In the genomic region with DNA sequence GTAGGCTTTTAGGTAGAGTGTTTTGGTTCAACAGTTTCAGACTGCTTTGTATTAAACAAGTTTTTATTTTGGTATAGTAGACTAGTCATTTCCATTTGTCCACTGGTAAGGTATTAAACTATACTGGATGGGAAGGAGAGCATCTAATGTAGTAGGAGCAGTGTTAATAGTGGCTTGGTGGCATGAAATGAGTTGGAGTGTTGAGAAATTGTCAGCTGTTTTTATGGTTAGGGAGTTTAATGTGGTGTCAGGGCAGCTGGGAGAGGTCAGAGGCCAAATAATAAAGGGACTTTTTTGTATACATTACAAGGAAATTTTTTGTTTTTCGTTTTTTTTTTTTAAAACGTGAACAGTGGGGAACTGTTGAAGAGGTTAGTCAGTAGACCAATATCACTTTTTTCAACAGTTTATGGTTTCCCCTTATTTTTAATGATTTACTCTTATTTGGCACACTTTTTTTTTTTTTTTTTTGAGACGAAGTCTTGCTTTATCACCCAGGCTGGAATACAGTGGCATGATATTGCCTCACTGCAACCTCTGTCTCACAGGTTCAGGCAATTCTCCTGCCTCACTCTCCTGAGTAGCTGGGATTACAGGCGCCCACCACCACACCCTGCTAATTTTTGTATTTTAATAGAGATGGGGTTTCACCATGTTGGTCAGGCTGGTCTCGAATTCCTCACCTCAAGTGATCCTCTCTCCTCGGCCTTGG, we compare ENCODE assay signal across 10 cellular contexts. TPM values are rescaled to one million over a fixed set of nuclear protein-coding genes. Genes with fewer than 3 reads are reported as not detected.
DNase-seq lines count a peak whose midpoint lies in the region; ATAC-seq lines count a peak whose summit lies in the region.
"Had no signal": no experiment of that assay in that cellular context is flagged by ENCODE, and none has a peak within 500 bp of the region (broad histone marks: within the 10 kb centered on the region; RNA-seq: fewer than 3 reads in every experiment).

No MANE protein-coding gene starts in this region.

- intact Hi-C loops in Right ventricle myocardium inferior (cut with DNase I), result no loop called here

- peak; percentile 67 for ATAC-seq in HG03460 (IDR thresholded peaks at IDR 0.05; ENCODE audit: unreplicated experiment)
- ATAC-seq in stimulated activated naive B cell treated with anti-CD40 and anti-IgM and Interleukin-4, amounts not matched to agents 10 μg/mL and 1 μg/mL and 100 μg/mL, for 72 hours (replicated peaks), result peak; percentile 60 to 67
- ATAC-seq in Right ventricle myocardium inferior, result no peak
- ATAC-seq: WTC11 had no signal

- peaks cover 47% of the 10 kb centered on the region for H3K36me3 Mint-ChIP-seq in activated naive CD4-positive, alpha-beta T cell treated with anti-CD3 and anti-CD28 coated beads, Interleukin-2, amount 10 ng/mL, durations not matched to agents 7 days and 5 days
- H3K36me3 Mint-ChIP-seq in stimulated activated naive B cell treated with anti-CD40 and anti-IgM and Interleukin-4, amounts not matched to agents 10 μg/mL and 1 μg/mL and 100 μg/mL, for 72 hours, result peaks cover 32 to 38% of the 10 kb centered on the region in 2 donors
- H3K36me3 Mint-ChIP-seq: WTC11 had no signal

- H3K9me3 Mint-ChIP-seq in activated naive CD4-positive, alpha-beta T cell treated with anti-CD3 and anti-CD28 coated beads, Interleukin-2, amount 10 ng/mL, durations not matched to agents 7 days and 5 days, result no peaks in the 10 kb centered on the region
- H3K9me3 Mint-ChIP-seq in stimulated activated naive B cell treated with anti-CD40 and anti-IgM and Interleukin-4, amounts not matched to agents 10 μg/mL and 1 μg/mL and 100 μg/mL, for 72 hours, result no peaks in the 10 kb centered on the region

- H3K27ac Mint-ChIP-seq in activated naive CD4-positive, alpha-beta T cell treated with anti-CD3 and anti-CD28 coated beads, Interleukin-2, amount 10 ng/mL, durations not matched to agents 7 days and 5 days, result peak overlapping the region; percentile 37
- H3K27ac Mint-ChIP-seq in stimulated activated naive B cell treated with anti-CD40 and anti-IgM and Interleukin-4, amounts not matched to agents 10 μg/mL and 1 μg/mL and 100 μg/mL, for 72 hours, result peak overlapping the region; percentile 21
- H3K27ac Mint-ChIP-seq: WTC11 had no signal

- H3K4me1 Mint-ChIP-seq in activated naive CD4-positive, alpha-beta T cell treated with anti-CD3 and anti-CD28 coated beads, Interleukin-2, amount 10 ng/mL, durations not matched to agents 7 days and 5 days, result peaks cover 52% of the 10 kb centered on the region
- H3K4me1 Mint-ChIP-seq in stimulated activated naive B cell treated with anti-CD40 and anti-IgM and Interleukin-4, amounts not matched to agents 10 μg/mL and 1 μg/mL and 100 μg/mL, for 72 hours, result peaks cover 23 to 45% of the 10 kb centered on the region in 2 donors

- H3K27me3 Mint-ChIP-seq in activated naive CD4-positive, alpha-beta T cell treated with anti-CD3 and anti-CD28 coated beads, Interleukin-2, amount 10 ng/mL, durations not matched to agents 7 days and 5 days, result no peaks in the 10 kb centered on the region
- H3K27me3 Mint-ChIP-seq in stimulated activated naive B cell treated with anti-CD40 and anti-IgM and Interleukin-4, amounts not matched to agents 10 μg/mL and 1 μg/mL and 100 μg/mL, for 72 hours, result no peaks in the 10 kb centered on the region

- CTCF ChIA-PET in activated naive CD4-positive, alpha-beta T cell treated with anti-CD3 and anti-CD28 coated beads, Interleukin-2, amount 10 ng/mL, durations not matched to agents 7 days and 5 days (lab: Charles Lee), result interaction anchor here (1.8 kb wide), 1 partner anchor 14 kb away, joined by 8 read pairs; no protein-coding TSS in a partner anchor

- H3K4me3 Mint-ChIP-seq in activated naive CD4-positive, alpha-beta T cell treated with anti-CD3 and anti-CD28 coated beads, Interleukin-2, amount 10 ng/mL, durations not matched to agents 7 days and 5 days, result no peak overlapping the region
- H3K4me3 Mint-ChIP-seq in stimulated activated naive B cell treated with anti-CD40 and anti-IgM and Interleukin-4, amounts not matched to agents 10 μg/mL and 1 μg/mL and 100 μg/mL, for 72 hours, result peak overlapping the region; percentile 10 to 43
- H3K4me3 Mint-ChIP-seq: WTC11 had no signal

- no peak for DNase-seq in activated naive CD4-positive, alpha-beta T cell treated with anti-CD3 and anti-CD28 coated beads, Interleukin-2, amount 10 ng/mL, durations not matched to agents 7 days and 5 days
- DNase-seq in activated naive CD4-positive, alpha-beta T cell treated with Interleukin-2 at 50 U/mL for 16 hours, result no peak
- DNase-seq in stimulated activated naive B cell treated with anti-CD40 and anti-IgM and Interleukin-4, amounts not matched to agents 10 μg/mL and 1 μg/mL and 100 μg/mL, for 72 hours, result no peak
- DNase-seq in stimulated activated naive CD4-positive, alpha-beta T cell (lab: John Stamatoyannopoulos, UW), result no peak
- DNase-seq in Right ventricle myocardium inferior (ENCODE audit: missing footprints) (no peak), hypothalamus (lab: John Stamatoyannopoulos, UW) (no peak)
- DNase-seq: NCI-H2081 had no signal

- H3K27ac ChIP-seq in cingulate gyrus (ENCODE audit: low read depth, low read length), result peak overlapping the region; percentile 6

RNA-seq across cellular contexts. Expression of a gene that starts 21.2 kb away (rescaled TPM):
- 115 TPM for total RNA-seq in Right ventricle myocardium inferior
